In genomic region chr6:126373344-126373743, GRCh38 we compare ENCODE assay signal across 7 cellular contexts.
"Had no signal": no experiment of that assay in that cellular context is flagged by ENCODE, and none has a peak within 500 bp of the region (broad histone marks: within the 10 kb centered on the region; RNA-seq: fewer than 3 reads in every experiment).

No MANE protein-coding gene starts in this region.

- FAIRE-seq: HTR-8/SVneo, K562 had no signal

- ATAC-seq: K562 had no signal

- H3K4me1 Mint-ChIP-seq: IgD-negative memory B cell had no signal

- H3K4me3 Mint-ChIP-seq: IgD-negative memory B cell had no signal

- H3K27ac ChIP-seq: HL-60, KMS-11 had no signal

- H3K4me2 ChIP-seq: KMS-11 had no signal

- H3K27me3 Mint-ChIP-seq: IgD-negative memory B cell had no signal

- H3K27ac Mint-ChIP-seq: IgD-negative memory B cell had no signal

- H3K9ac ChIP-seq: KMS-11 had no signal

- DNase-seq: KBM-7, KG1 had no signal

- H3K9me3 Mint-ChIP-seq: IgD-negative memory B cell had no signal

- H3K4me3 ChIP-seq: K562 had no signal
